11 cellular contexts compared by ENCODE assay signal in the genomic region with DNA sequence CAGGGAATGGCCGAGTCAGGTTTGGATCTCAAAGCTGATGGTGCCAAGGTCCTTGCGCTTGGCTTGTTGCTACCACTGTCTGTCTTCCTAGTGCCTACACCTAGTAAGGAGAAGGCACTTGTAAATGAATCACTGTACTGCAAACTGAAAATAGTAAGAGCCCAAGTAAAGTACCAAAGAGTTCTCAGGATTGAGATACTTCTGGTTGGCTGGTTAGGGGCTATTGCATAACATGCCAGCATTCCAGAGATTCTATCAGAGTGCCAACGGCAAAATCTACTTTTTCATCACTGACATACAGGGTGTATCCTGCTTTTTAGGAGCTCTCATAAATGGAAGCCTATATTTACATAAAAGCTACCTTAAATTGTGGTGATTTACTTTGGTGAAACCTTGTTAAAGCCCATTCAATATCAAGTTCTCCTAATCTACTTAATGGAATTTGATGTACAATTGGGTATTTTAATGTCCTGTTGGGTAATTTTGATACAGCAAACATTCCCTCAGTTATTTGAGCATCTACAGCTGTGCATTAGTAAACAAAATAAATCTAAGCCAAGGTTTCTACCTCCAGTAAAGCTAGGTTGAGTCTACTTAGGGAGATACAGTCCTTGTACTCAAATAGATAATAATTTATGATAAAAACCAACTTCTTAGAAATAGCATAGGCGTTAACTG. TPM values are rescaled to one million over a fixed set of nuclear protein-coding genes. Genes with fewer than 3 reads are reported as not detected.
DNase-seq lines count a peak whose midpoint lies in the region; ATAC-seq, FAIRE-seq and TF ChIP-seq lines count a peak whose summit lies in the region.
"Had no signal": no experiment of that assay in that cellular context is flagged by ENCODE, and none has a peak within 500 bp of the region (broad histone marks: within the 10 kb centered on the region; RNA-seq: fewer than 3 reads in every experiment).

No MANE protein-coding gene starts in this region.

- H3K4me1 Mint-ChIP-seq in natural killer cell: peaks cover 0 to 5% of the 10 kb centered on the region in 2 donors
- H3K4me1 Mint-ChIP-seq in endothelial cell (ENCODE audit: unreplicated experiment): peaks cover 4% of the 10 kb centered on the region

- H3K9me3 Mint-ChIP-seq in natural killer cell (no peaks in the 10 kb centered on the region), endothelial cell (ENCODE audit: unreplicated experiment) (no peaks in the 10 kb centered on the region)

- FAIRE-seq in frontal cortex (lab: Jason Lieb, UNC): no peak
- FAIRE-seq: GM19239 had no signal

- H3K9ac ChIP-seq in SK-N-MC (ENCODE audit: insufficient read length): no peak overlapping the region

- ATAC-seq in psoas muscle (peak in 3 of 4 donors; percentile 27 to 85 (median 74)), natural killer cell (no peak)
- ATAC-seq: activated CD4-positive, CD25-positive, alpha-beta regulatory T cell treated with anti-CD3 and anti-CD28 coated beads, Interleukin-2, amount 50 U/mL, for 24 hours had no signal

- peak overlapping the region; percentile 52 for H3K4me3 ChIP-seq in SK-N-MC
- H3K4me3 ChIP-seq in psoas muscle: no peak overlapping the region

- H3K9me3 ChIP-seq in SK-N-MC (ENCODE audit: low read depth, low read length) (no peaks in the 10 kb centered on the region), psoas muscle (no peaks in the 10 kb centered on the region)

- intact Hi-C loops in psoas muscle (cut with DNase I) (no loop called here), natural killer cell (cut with micrococcal nuclease) (no loop called here)

- H3K4me1 ChIP-seq in psoas muscle: peaks cover 12% of the 10 kb centered on the region

- WGBS in psoas muscle, 3 donors: 52 to 68% (median 56%) methylated on average over 4 of the region's 4 CpGs

- in situ Hi-C loops in Caki2 (cut with HindIII; ENCODE audit: low pct_unique_long_range_greater_than_20kb, low sequenced_read_pairs): no loop called here

- H3K36me3 ChIP-seq in SK-N-MC (ENCODE audit: insufficient read depth, low read length) (no peaks in the 10 kb centered on the region), psoas muscle (ENCODE audit: insufficient read depth in 1 of 2, low read depth in 1 of 2) (no peaks in the 10 kb centered on the region)

- peaks cover 0 to 6% of the 10 kb centered on the region in 2 donors for H3K27me3 Mint-ChIP-seq in natural killer cell (ENCODE audit: low read depth in 2 of 2)
- H3K27me3 Mint-ChIP-seq in endothelial cell (ENCODE audit: unreplicated experiment): peaks cover 1% of the 10 kb centered on the region

- H3K4me3 Mint-ChIP-seq in natural killer cell (no peak overlapping the region), endothelial cell (ENCODE audit: unreplicated experiment) (no peak overlapping the region)

- H3K36me3 Mint-ChIP-seq in natural killer cell (no peaks in the 10 kb centered on the region), endothelial cell (ENCODE audit: low read depth, unreplicated experiment) (no peaks in the 10 kb centered on the region)

- DNase-seq in Caki2 (ENCODE audit: low read depth) (peak; percentile 35), SK-N-MC (ENCODE audit: low read depth, low spot score) (peak; percentile 76), glomerular visceral epithelial cell (ENCODE audit: extremely low spot score) (peak; percentile 61), psoas muscle (no peak), activated T-cell treated with anti-CD3 and anti-CD28 coated beads for 4 hours (no peak), frontal cortex (ENCODE audit: low spot score in 2 of 2) (no peak), natural killer cell (no peak), endothelial cell (ENCODE audit: low spot score) (no peak)
- DNase-seq: MM.1S had no signal

- H3K27ac Mint-ChIP-seq in natural killer cell (no peak overlapping the region), endothelial cell (ENCODE audit: unreplicated experiment) (no peak overlapping the region)

- peak overlapping the region; percentile 87 for H3K27ac ChIP-seq in SK-N-MC
- peak overlapping the region; percentile 13 for H3K27ac ChIP-seq in psoas muscle

- no peak for TF ChIP-seq CTCF in psoas muscle (IDR thresholded peaks at IDR 0.05)
- no peak for TF ChIP-seq CTCF in natural killer cell (IDR thresholded peaks at IDR 0.05)
- TF ChIP-seq CTCF in endothelial cell (IDR thresholded peaks at IDR 0.05; ENCODE audit: unreplicated experiment): no peak

- H3K27me3 ChIP-seq in psoas muscle (ENCODE audit: insufficient read depth in 3 of 3, low read length in 2 of 3): no peaks in the 10 kb centered on the region

RNA-seq across cellular contexts. Expression of gene CHD2, which starts 30.7 kb away (rescaled TPM):
- total RNA-seq in Caki2 (2014; rRNA removed; shearing (Covaris generic); ENCODE audit: low replicate concordance): 26.6 and 83.0 TPM in 2 replicates
- total RNA-seq in psoas muscle: 10 to 100 TPM; 40.9 to 53.0 (median 49.4) TPM
- 10 to 100 TPM; 11.1 to 37.5 (median 12.9) TPM for polyA plus RNA-seq in psoas muscle
- 108 TPM for total RNA-seq in frontal cortex
- 100 to 1,000 TPM; 418 to 449 (median 441) TPM for total RNA-seq in natural killer cell
- 96.3 TPM for total RNA-seq in endothelial cell (ENCODE audit: unreplicated experiment)

Comparison
In these comparisons a context has a peak if more than half of its experiments do, and no peak if none do; other contexts are left out.
1. DNase-seq: peak in Caki2 (single experiment), SK-N-MC (single experiment) and glomerular visceral epithelial cell (single experiment); none in psoas muscle (0 of 2), activated T-cell treated with anti-CD3 and anti-CD28 coated beads for 4 hours (single experiment), frontal cortex (0 of 2), natural killer cell (single experiment) and endothelial cell (single experiment).
2. ATAC-seq: peak in psoas muscle (3 of 4); none in natural killer cell (0 of 3).